In genomic region chr2:43129676-43130547, GRCh38 we compare ENCODE assay signal across 9 cellular contexts.
DNase-seq lines count a peak whose midpoint lies in the region; ATAC-seq and TF ChIP-seq lines count a peak whose summit lies in the region.
"Had no signal": no experiment of that assay in that cellular context is flagged by ENCODE, and none has a peak within 500 bp of the region (broad histone marks: within the 10 kb centered on the region; RNA-seq: fewer than 3 reads in every experiment).

No MANE protein-coding gene starts in this region.

- H3K27me3 Mint-ChIP-seq in T-helper 2 cell treated with Interferon-gamma antibody and Interleukin-4, amounts not matched to agents 5 μg/mL and 100 μg/mL, for 36 hours (ENCODE audit: low read depth), result no peaks in the 10 kb centered on the region

- peaks cover 21% of the 10 kb centered on the region for H3K36me3 Mint-ChIP-seq in T-helper 2 cell treated with Interferon-gamma antibody and Interleukin-4, amounts not matched to agents 5 μg/mL and 100 μg/mL, for 36 hours (ENCODE audit: low read depth)

- no peak for ATAC-seq in HG03442 (IDR thresholded peaks at IDR 0.05; ENCODE audit: unreplicated experiment)

- H3K9me3 Mint-ChIP-seq in T-helper 2 cell treated with Interferon-gamma antibody and Interleukin-4, amounts not matched to agents 5 μg/mL and 100 μg/mL, for 36 hours, result no peaks in the 10 kb centered on the region

- H3K36me3 ChIP-seq in sigmoid colon, result no peaks in the 10 kb centered on the region

- no peak for TF ChIP-seq EP300 in sigmoid colon (IDR thresholded peaks at IDR 0.05)

- peak; percentile 25 for DNase-seq in H4 (ENCODE audit: low spot score)
- DNase-seq in T-helper 2 cell treated with Interferon-gamma antibody and Interleukin-4, amounts not matched to agents 5 μg/mL and 100 μg/mL, for 36 hours (ENCODE audit: low spot score), result peak; percentile 59
- DNase-seq in fibroblast of the aortic adventitia (ENCODE audit: low read depth), result peak; percentile 18
- DNase-seq in sigmoid colon, result peak; percentile 79
- no peak for DNase-seq in NCI-H2227 treated with DMSO at 0.1 percent for 48 hours (lab: John Stamatoyannopoulos, UW)
- no peak for DNase-seq in SW 1271 (lab: John Stamatoyannopoulos, UW)
- no peak for DNase-seq in ureter (ENCODE audit: low spot score)
- DNase-seq: NCI-H1048 had no signal

- peak overlapping the region; percentile 69 for H3K4me3 Mint-ChIP-seq in T-helper 2 cell treated with Interferon-gamma antibody and Interleukin-4, amounts not matched to agents 5 μg/mL and 100 μg/mL, for 36 hours

- H3K4me3 ChIP-seq in fibroblast of the aortic adventitia (ENCODE audit: low read depth, low read length) (no peak overlapping the region), sigmoid colon (no peak overlapping the region)

- WGBS in sigmoid colon, 2 donors, result 66 to 82% methylated on average over 14 of the region's 14 CpGs

- no peak for TF ChIP-seq CTCF in fibroblast of the aortic adventitia (IDR thresholded peaks at IDR 0.05; ENCODE audit: insufficient read depth, low read length)
- TF ChIP-seq CTCF in sigmoid colon (IDR thresholded peaks at IDR 0.05), result no peak

- TF ChIP-seq POLR2A in sigmoid colon (IDR thresholded peaks at IDR 0.05), result no peak

- peaks cover 71% of the 10 kb centered on the region for H3K4me1 Mint-ChIP-seq in T-helper 2 cell treated with Interferon-gamma antibody and Interleukin-4, amounts not matched to agents 5 μg/mL and 100 μg/mL, for 36 hours (ENCODE audit: low read depth)

- peak overlapping the region; percentile 97 for H3K27ac Mint-ChIP-seq in T-helper 2 cell treated with Interferon-gamma antibody and Interleukin-4, amounts not matched to agents 5 μg/mL and 100 μg/mL, for 36 hours

- intact Hi-C loops in sigmoid colon (cut with DNase I), result no loop called here

- peaks cover 0 to 16% (median 12%) of the 10 kb centered on the region in 4 donors for H3K4me1 ChIP-seq in sigmoid colon

- peak overlapping the region; percentile 49 to 70 (median 60) for H3K27ac ChIP-seq in sigmoid colon

- no peaks in the 10 kb centered on the region for H3K27me3 ChIP-seq in sigmoid colon

- H3K9me3 ChIP-seq in sigmoid colon, result no peaks in the 10 kb centered on the region

Comparison
In these comparisons a context has a peak if more than half of its experiments do, and no peak if none do; other contexts are left out.
1. DNase-seq: peak in H4 (single experiment), T-helper 2 cell treated with Interferon-gamma antibody and Interleukin-4, amounts not matched to agents 5 μg/mL and 100 μg/mL, for 36 hours (single experiment), fibroblast of the aortic adventitia (single experiment) and sigmoid colon (single experiment); none in NCI-H2227 treated with DMSO at 0.1 percent for 48 hours (single experiment), SW 1271 (0 of 2) and ureter (single experiment).